ENCODE assay signal across 19 cellular contexts in the genomic region with DNA sequence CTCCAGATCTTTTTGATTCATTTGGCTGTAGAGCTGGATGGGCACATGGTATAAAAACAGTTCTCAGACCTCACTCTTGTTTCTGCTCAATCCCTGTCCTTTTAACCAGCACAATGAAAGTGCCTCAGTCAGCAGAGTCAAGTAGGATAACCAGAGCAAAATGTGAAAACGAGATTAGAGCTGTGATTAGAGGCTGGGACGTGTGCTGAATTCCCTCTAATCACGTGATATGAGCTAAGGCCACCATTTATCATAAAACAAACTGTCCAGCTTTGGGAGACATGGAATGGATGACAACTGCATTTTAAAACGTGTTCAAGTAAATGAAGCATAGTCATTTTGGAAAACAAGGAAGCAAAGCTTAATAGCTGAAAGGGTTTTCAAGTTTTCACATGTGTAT. TPM values are rescaled to one million over a fixed set of nuclear protein-coding genes. Genes with fewer than 3 reads are reported as not detected.
"Had no signal": no experiment of that assay in that cellular context is flagged by ENCODE, and none has a peak within 500 bp of the region (broad histone marks: within the 10 kb centered on the region; RNA-seq: fewer than 3 reads in every experiment).

No MANE protein-coding gene starts in this region.

- ATAC-seq: activated CD4-positive, alpha-beta T cell treated with anti-CD3 and anti-CD28 coated beads for 36 hours; activated T-cell treated with anti-CD3 and anti-CD28 coated beads, Interleukin-2, amount 50 U/mL, for 72 hours; esophagus mucosa; left lobe of liver; stimulated activated memory B cell treated with anti-CD40 and anti-IgM and Interleukin-4, amounts not matched to agents 10 μg/mL and 1 μg/mL and 100 μg/mL, for 72 hours had no signal

- H3K36me3 ChIP-seq: colonic mucosa had no signal

- H3K27ac Mint-ChIP-seq: activated CD4-positive, alpha-beta memory T cell treated with anti-CD3 and anti-CD28 coated beads for 36 hours; activated CD4-positive, alpha-beta T cell treated with anti-CD3 and anti-CD28 coated beads for 36 hours; activated naive CD8-positive, alpha-beta T cell; activated T-cell treated with anti-CD3 and anti-CD28 coated beads, Interleukin-2, amount 50 U/mL, for 72 hours; stimulated activated memory B cell treated with anti-CD40 and anti-IgM and Interleukin-4, amounts not matched to agents 10 μg/mL and 1 μg/mL and 100 μg/mL, for 72 hours had no signal

- H3K27me3 ChIP-seq: colonic mucosa had no signal

- DNase-seq: activated CD4-positive, alpha-beta memory T cell treated with anti-CD3 and anti-CD28 coated beads for 36 hours; activated CD4-positive, alpha-beta T cell treated with anti-CD3 and anti-CD28 coated beads for 36 hours; activated gamma-delta T cell; activated T-cell treated with anti-CD3 and anti-CD28 coated beads, Interleukin-2, amount 50 U/mL, for 72 hours; amniotic stem cell; central memory CD4-positive, alpha-beta T cell; colonic mucosa; mammary epithelial cell; retina; stimulated activated CD4-positive, alpha-beta T cell treated with anti-CD3 and anti-CD28 coated beads, Interleukin-2, amount 100 ng/mL, for 48 hours had no signal

- H3K4me1 ChIP-seq: colonic mucosa had no signal

- H3K9me3 ChIP-seq: colonic mucosa had no signal

- H3K27ac ChIP-seq: colonic mucosa, VCaP had no signal

- H3K4me3 ChIP-seq: colonic mucosa had no signal

- H3K4me1 Mint-ChIP-seq: activated CD4-positive, alpha-beta T cell treated with anti-CD3 and anti-CD28 coated beads for 36 hours; neural crest cell; stimulated activated memory B cell treated with anti-CD40 and anti-IgM and Interleukin-4, amounts not matched to agents 10 μg/mL and 1 μg/mL and 100 μg/mL, for 72 hours had no signal

- H3K36me3 Mint-ChIP-seq: activated CD4-positive, alpha-beta memory T cell treated with anti-CD3 and anti-CD28 coated beads for 36 hours; activated naive CD8-positive, alpha-beta T cell; brain; stimulated activated memory B cell treated with anti-CD40 and anti-IgM and Interleukin-4, amounts not matched to agents 10 μg/mL and 1 μg/mL and 100 μg/mL, for 72 hours had no signal

- H3K9me3 Mint-ChIP-seq: activated CD4-positive, alpha-beta memory T cell treated with anti-CD3 and anti-CD28 coated beads for 36 hours; activated T-cell treated with anti-CD3 and anti-CD28 coated beads, Interleukin-2, amount 50 U/mL, for 72 hours; brain; neural crest cell; stimulated activated memory B cell treated with anti-CD40 and anti-IgM and Interleukin-4, amounts not matched to agents 10 μg/mL and 1 μg/mL and 100 μg/mL, for 72 hours had no signal

- FAIRE-seq: endometrium, keratinocyte had no signal

- H3K4me3 Mint-ChIP-seq: activated CD4-positive, alpha-beta memory T cell treated with anti-CD3 and anti-CD28 coated beads for 36 hours; activated CD4-positive, alpha-beta T cell treated with anti-CD3 and anti-CD28 coated beads for 36 hours; activated naive CD8-positive, alpha-beta T cell; activated T-cell treated with anti-CD3 and anti-CD28 coated beads, Interleukin-2, amount 50 U/mL, for 72 hours; neural crest cell; stimulated activated memory B cell treated with anti-CD40 and anti-IgM and Interleukin-4, amounts not matched to agents 10 μg/mL and 1 μg/mL and 100 μg/mL, for 72 hours had no signal

RNA-seq across cellular contexts. Expression of gene GJA3, which starts 54.1 kb away (rescaled TPM):
- total RNA-seq: neural crest cell had no signal
